ENCODE assay signal across 1 cellular context in genomic region chr1:155128469-155128754, GRCh38.
TF ChIP-seq lines count a peak whose summit lies in the region.

No MANE protein-coding gene starts in this region.

TF ChIP-seq in IMR-90, 13 proteins besides CTCF, POLR2A, EP300 and RAD21:
- TF ChIP-seq ELK1 (IDR thresholded peaks at IDR 0.05; ENCODE audit: borderline replicate concordance, low read depth, low read length), result no peak
- no peak for TF ChIP-seq USF2 (IDR thresholded peaks at IDR 0.05; ENCODE audit: low read depth, low read length)
- no peak for TF ChIP-seq FOS (IDR thresholded peaks at IDR 0.05; ENCODE audit: low read depth, low read length)
- TF ChIP-seq MAFK (IDR thresholded peaks at IDR 0.05; ENCODE audit: low read depth, low read length), result no peak
- no peak for TF ChIP-seq RCOR1 (IDR thresholded peaks at IDR 0.05; ENCODE audit: insufficient replicate concordance, low read length)
- no peak for TF ChIP-seq RFX5 (IDR thresholded peaks at IDR 0.05; ENCODE audit: low read depth, low read length)
- TF ChIP-seq MAZ (IDR thresholded peaks at IDR 0.05; ENCODE audit: borderline replicate concordance, low read depth, low read length), result no peak
- no peak for TF ChIP-seq MXI1 (IDR thresholded peaks at IDR 0.05; ENCODE audit: borderline replicate concordance, low read depth, low read length)
- no peak for TF ChIP-seq CEBPB (IDR thresholded peaks at IDR 0.05; ENCODE audit: low read depth, low read length)
- TF ChIP-seq SMC3 (IDR thresholded peaks at IDR 0.05; ENCODE audit: low read depth, low read length), result no peak
